ENCODE assay signal across 8 cellular contexts in genomic region chr12:13173537-13173936, GRCh38. TPM values are rescaled to one million over a fixed set of nuclear protein-coding genes. Genes with fewer than 3 reads are reported as not detected.
DNase-seq lines count a peak whose midpoint lies in the region; ATAC-seq and TF ChIP-seq lines count a peak whose summit lies in the region.

No MANE protein-coding gene starts in this region.

- H3K4me3 Mint-ChIP-seq in activated CD4-positive, alpha-beta memory T cell treated with anti-CD3 and anti-CD28 coated beads for 36 hours: no peak overlapping the region

- TF ChIP-seq POLR2A in gastrocnemius medialis (IDR thresholded peaks at IDR 0.05): no peak

- H3K4me1 Mint-ChIP-seq in activated CD4-positive, alpha-beta memory T cell treated with anti-CD3 and anti-CD28 coated beads for 36 hours (ENCODE audit: low read depth): peaks cover 19% of the 10 kb centered on the region

- no peak overlapping the region for H3K4me3 ChIP-seq in gastrocnemius medialis
- no peak overlapping the region for H3K4me3 ChIP-seq in Karpas-422 (ENCODE audit: low read length)

- no peaks in the 10 kb centered on the region for H3K9me2 ChIP-seq in Karpas-422 (replicated peaks; ENCODE audit: insufficient read depth, low read length)

- H3K36me3 Mint-ChIP-seq in activated CD4-positive, alpha-beta memory T cell treated with anti-CD3 and anti-CD28 coated beads for 36 hours: no peaks in the 10 kb centered on the region

- H3K4me2 ChIP-seq in Karpas-422 (ENCODE audit: low read depth, low read length, poor library complexity, severe bottlenecking): no peak overlapping the region

- H3K4me1 ChIP-seq in gastrocnemius medialis (peaks cover 0 to 3% of the 10 kb centered on the region in 2 donors), Karpas-422 (ENCODE audit: low read length) (peaks cover 39% of the 10 kb centered on the region)

- intact Hi-C loops in activated CD4-positive, alpha-beta memory T cell treated with anti-CD3 and anti-CD28 coated beads for 36 hours (cut with micrococcal nuclease): loop anchor here (1.0 kb wide), 3 partner anchors 8 to 70 kb away; partner anchors contain the start of genes EMP1 and GSG1
- intact Hi-C loops in gastrocnemius medialis (cut with DNase I; ENCODE audit: low total_unique reads): no loop called here

- peaks cover 21% of the 10 kb centered on the region for H3K27me3 Mint-ChIP-seq in activated CD4-positive, alpha-beta memory T cell treated with anti-CD3 and anti-CD28 coated beads for 36 hours

- H3K36me3 ChIP-seq in gastrocnemius medialis (no peaks in the 10 kb centered on the region), Karpas-422 (ENCODE audit: insufficient read depth, low read length) (no peaks in the 10 kb centered on the region)

- peak; percentile 67 for DNase-seq in Ammon's horn (ENCODE audit: low spot score)
- peak; percentile 40 for DNase-seq in GM19238 (ENCODE audit: insufficient read length, low spot score)
- peak; percentile 78 for DNase-seq in activated CD4-positive, alpha-beta memory T cell treated with anti-CD3 and anti-CD28 coated beads for 36 hours
- DNase-seq in glomerular visceral epithelial cell (ENCODE audit: extremely low spot score): peak; percentile 80
- peak; percentile 43 to 75 for DNase-seq in gastrocnemius medialis
- DNase-seq in cerebellum (ENCODE audit: low spot score): no peak
- no peak for DNase-seq in Karpas-422

- peak overlapping the region; percentile 38 to 63 (median 52) for H3K27ac ChIP-seq in gastrocnemius medialis
- no peak overlapping the region for H3K27ac ChIP-seq in Karpas-422 (ENCODE audit: low read length)

- ATAC-seq in HG03108 (IDR thresholded peaks at IDR 0.05; ENCODE audit: unreplicated experiment) (peak; percentile 92), gastrocnemius medialis (peak; percentile 72 to 79)

- no peak overlapping the region for H3K27ac Mint-ChIP-seq in activated CD4-positive, alpha-beta memory T cell treated with anti-CD3 and anti-CD28 coated beads for 36 hours

- no peaks in the 10 kb centered on the region for H3K9me3 Mint-ChIP-seq in activated CD4-positive, alpha-beta memory T cell treated with anti-CD3 and anti-CD28 coated beads for 36 hours

- H3K27me3 ChIP-seq in gastrocnemius medialis: peaks cover 0 to 5% (median 0%) of the 10 kb centered on the region in 3 donors
- H3K27me3 ChIP-seq in Karpas-422 (ENCODE audit: low read length): no peaks in the 10 kb centered on the region; the same call in 1 of the 2 replicates

- in situ Hi-C loops in gastrocnemius medialis (cut with MboI; ENCODE audit: low sequenced_read_pairs in 4 of 4): no loop called here

- POLR2A ChIA-PET in activated CD4-positive, alpha-beta memory T cell treated with anti-CD3 and anti-CD28 coated beads for 36 hours (lab: Charles Lee): interaction anchor here (0.7 to 0.9 kb wide), 2 partner anchors 8 to 23 kb away, joined by 3 to 6 read pairs; partner anchors contain the start of gene EMP1

- CTCF ChIA-PET in activated CD4-positive, alpha-beta memory T cell treated with anti-CD3 and anti-CD28 coated beads for 36 hours (lab: Charles Lee): interaction anchor here (0.6 to 1.7 kb wide), 3 partner anchors 8 to 73 kb away, joined by 3 read pairs; no protein-coding TSS in a partner anchor

- H3K9ac ChIP-seq in Karpas-422 (ENCODE audit: low read length): no peak overlapping the region

- no peak for TF ChIP-seq CTCF in gastrocnemius medialis (IDR thresholded peaks at IDR 0.05 in 4 of 5, conservative IDR thresholded peaks at IDR 0.05 in 1 of 5)

- H4K20me1 ChIP-seq in Karpas-422 (ENCODE audit: insufficient read depth, low read depth, low read length): no peaks in the 10 kb centered on the region

- no peaks in the 10 kb centered on the region for H3K79me2 ChIP-seq in Karpas-422 (ENCODE audit: low read length)

- H2AFZ ChIP-seq in Karpas-422 (ENCODE audit: low read length): no peak overlapping the region

- H3K9me3 ChIP-seq in gastrocnemius medialis (no peaks in the 10 kb centered on the region), Karpas-422 (ENCODE audit: low read length) (no peaks in the 10 kb centered on the region)

RNA-seq across cellular contexts. Expression of gene EMP1, which starts 23.0 kb away (rescaled TPM):
- 10 to 100 TPM; 54.4 to 57.3 TPM for total RNA-seq in activated CD4-positive, alpha-beta memory T cell treated with anti-CD3 and anti-CD28 coated beads for 36 hours
- 100 to 1,000 TPM in 1 of 4 donors, 10 to 100 TPM in 3; 33.5 to 111 (median 73.6) TPM for total RNA-seq in gastrocnemius medialis
- total RNA-seq in cerebellum: 20.1 TPM
- total RNA-seq in Karpas-422 (2014; rRNA removed; shearing (Covaris generic); ENCODE audit: low replicate concordance): not detected in 2 replicates

Comparison
In these comparisons a context has a peak if more than half of its experiments do, and no peak if none do; other contexts are left out.
1. DNase-seq: peak in Ammon's horn (single experiment), GM19238 (single experiment), activated CD4-positive, alpha-beta memory T cell treated with anti-CD3 and anti-CD28 coated beads for 36 hours (single experiment), glomerular visceral epithelial cell (single experiment) and gastrocnemius medialis (2 of 2); none in cerebellum (single experiment) and Karpas-422 (single experiment).
2. RNA of gene EMP1, which starts 23.0 kb away (total RNA-seq): 33.5 to 111 TPM in gastrocnemius medialis, 54.4 to 57.3 TPM in activated CD4-positive, alpha-beta memory T cell treated with anti-CD3 and anti-CD28 coated beads for 36 hours and 20.1 TPM in cerebellum (single experiment); not detected in Karpas-422; every median in the first group is over 10 times any median in the second.